1 cellular context compared by ENCODE assay signal in genomic region chr11:119337581-119338317, GRCh38.
TF ChIP-seq lines count a peak whose summit lies in the region.

No MANE protein-coding gene starts in this region.

TF ChIP-seq in WTC11, 78 proteins besides CTCF, POLR2A, EP300 and RAD21 (continued from another document):
- TF ChIP-seq ARID4B (CRISPR knock-in tag; IDR thresholded peaks at IDR 0.05; ENCODE audit: borderline replicate concordance): no peak
- TF ChIP-seq HMGXB4 (CRISPR knock-in tag; IDR thresholded peaks at IDR 0.05): no peak
- peak; percentile 87 for TF ChIP-seq USF1 (CRISPR knock-in tag; IDR thresholded peaks at IDR 0.05)
- TF ChIP-seq ZNF281 (CRISPR knock-in tag; IDR thresholded peaks at IDR 0.05): no peak
- peak; percentile 88 for TF ChIP-seq USF2 (CRISPR knock-in tag; IDR thresholded peaks at IDR 0.05)
- TF ChIP-seq ZNF263 (CRISPR knock-in tag; IDR thresholded peaks at IDR 0.05; ENCODE audit: low read depth): no peak
- no peak for TF ChIP-seq ATF6 (CRISPR knock-in tag; IDR thresholded peaks at IDR 0.05)
TF ChIP-seq in WTC11: peak in this region for 3.
